ENCODE assay signal across 9 cellular contexts in the genomic region with DNA sequence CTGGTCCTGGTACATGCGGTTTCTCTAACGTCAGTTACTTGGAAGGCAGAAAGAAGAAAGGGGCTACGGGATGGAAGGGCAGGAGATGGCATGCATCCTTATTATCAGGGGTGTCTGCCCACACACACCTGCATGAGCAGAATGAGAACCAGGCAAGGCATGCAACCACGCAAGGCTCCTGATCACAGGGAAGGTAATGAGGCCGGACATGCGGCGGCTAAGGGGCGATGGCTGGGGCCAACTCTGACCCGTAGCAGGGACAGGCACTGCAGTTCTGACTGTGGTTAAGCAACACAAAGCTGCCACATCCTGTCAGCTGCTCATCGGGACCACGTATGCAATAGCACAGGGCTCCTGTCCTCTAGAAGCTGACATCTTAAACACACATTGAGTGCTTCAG.
DNase-seq lines count a peak whose midpoint lies in the region; ATAC-seq lines count a peak whose summit lies in the region.
"Had no signal": no experiment of that assay in that cellular context is flagged by ENCODE, and none has a peak within 500 bp of the region (broad histone marks: within the 10 kb centered on the region; RNA-seq: fewer than 3 reads in every experiment).

No MANE protein-coding gene starts in this region.

- H3K36me3 Mint-ChIP-seq in activated CD4-positive, alpha-beta T cell treated with anti-CD3 and anti-CD28 coated beads, Interleukin-2, amount 10 ng/mL, durations not matched to agents 7 days and 5 days (ENCODE audit: low read depth) = peaks cover 66% of the 10 kb centered on the region

- H3K27me3 Mint-ChIP-seq in activated CD4-positive, alpha-beta T cell treated with anti-CD3 and anti-CD28 coated beads, Interleukin-2, amount 10 ng/mL, durations not matched to agents 7 days and 5 days = no peaks in the 10 kb centered on the region

- ATAC-seq in GM19395 (IDR thresholded peaks at IDR 0.05; ENCODE audit: unreplicated experiment) = peak; percentile 94
- ATAC-seq in HG03280 (IDR thresholded peaks at IDR 0.05; ENCODE audit: unreplicated experiment) = peak; percentile 85
- ATAC-seq in left colon = peak; percentile 47
- ATAC-seq: Panc1 had no signal

- intact Hi-C loops in left colon (cut with DNase I, micrococcal nuclease) = no loop called here

- peaks cover 49% of the 10 kb centered on the region for H3K4me1 Mint-ChIP-seq in activated CD4-positive, alpha-beta T cell treated with anti-CD3 and anti-CD28 coated beads, Interleukin-2, amount 10 ng/mL, durations not matched to agents 7 days and 5 days

- H3K4me3 Mint-ChIP-seq in activated CD4-positive, alpha-beta T cell treated with anti-CD3 and anti-CD28 coated beads, Interleukin-2, amount 10 ng/mL, durations not matched to agents 7 days and 5 days = peak overlapping the region; percentile 5

- CTCF ChIA-PET in activated CD4-positive, alpha-beta T cell treated with anti-CD3 and anti-CD28 coated beads, Interleukin-2, amount 10 ng/mL, durations not matched to agents 7 days and 5 days (lab: Charles Lee) = interaction anchor here (0.6 to 2.2 kb wide), 6 partner anchors 13 to 877 kb away, joined by 3 to 8 read pairs (median 4); no protein-coding TSS in a partner anchor

- H3K27ac Mint-ChIP-seq in activated CD4-positive, alpha-beta T cell treated with anti-CD3 and anti-CD28 coated beads, Interleukin-2, amount 10 ng/mL, durations not matched to agents 7 days and 5 days = peak overlapping the region; percentile 82

- peak; percentile 69 for DNase-seq in activated CD4-positive, alpha-beta T cell treated with anti-CD3 and anti-CD28 coated beads, Interleukin-2, amount 10 ng/mL, durations not matched to agents 7 days and 5 days
- DNase-seq in left colon (peak in 1 of 2 donors; percentile 34), SW480 (ENCODE audit: low spot score) (no peak), SHP77 (lab: John Stamatoyannopoulos, UW) (no peak), NCI-H146 (lab: John Stamatoyannopoulos, UW) (no peak), NCI-H2081 (lab: John Stamatoyannopoulos, UW) (no peak)

- H3K9me3 Mint-ChIP-seq in activated CD4-positive, alpha-beta T cell treated with anti-CD3 and anti-CD28 coated beads, Interleukin-2, amount 10 ng/mL, durations not matched to agents 7 days and 5 days = no peaks in the 10 kb centered on the region

- POLR2A ChIA-PET in activated CD4-positive, alpha-beta T cell treated with anti-CD3 and anti-CD28 coated beads, Interleukin-2, amount 10 ng/mL, durations not matched to agents 7 days and 5 days (lab: Charles Lee) = no interaction called here
